Comparison of ENCODE assay signal across 11 cellular contexts in genomic region chr11:113184498-113184897, GRCh38.
DNase-seq lines count a peak whose midpoint lies in the region; ATAC-seq and TF ChIP-seq lines count a peak whose summit lies in the region.
"Had no signal": no experiment of that assay in that cellular context is flagged by ENCODE, and none has a peak within 500 bp of the region (broad histone marks: within the 10 kb centered on the region; RNA-seq: fewer than 3 reads in every experiment).

No MANE protein-coding gene starts in this region.

- H3K36me3 ChIP-seq in skeletal muscle satellite cell (ENCODE audit: insufficient read depth, low read length), result no peaks in the 10 kb centered on the region

- H3K4me1 ChIP-seq in skeletal muscle satellite cell (ENCODE audit: control insufficient read depth, insufficient read depth, low read length), result peaks cover 20% of the 10 kb centered on the region

- POLR2A ChIA-PET in RWPE1 (lab: Yijun Ruan, JAX; ENCODE audit: low non-redundant PET), result no interaction called here

- DNase-seq in HPDE6-E6E7 (ENCODE audit: extremely low spot score) (peak; percentile 62), RWPE1 (ENCODE audit: low spot score) (peak; percentile 79), fibroblast of peridontal ligament (ENCODE audit: extremely low read depth) (peak; percentile 95), G401 (ENCODE audit: low spot score) (no peak)
- no peak for DNase-seq in activated CD4-positive, alpha-beta T cell treated with anti-CD3 and anti-CD28 coated beads, Interleukin-2, amount 50 U/mL, for 4 hours
- DNase-seq: activated T-cell treated with anti-CD3 and anti-CD28 coated beads, Interleukin-2, amount 50 U/mL, for 24 hours; H9; NCI-H1105 treated with DMSO at 0.1 percent for 48 hours; stimulated activated naive CD4-positive, alpha-beta T cell treated with Interleukin-2 at 50 U/mL for 16 hours had no signal

- H3K36me3 Mint-ChIP-seq in activated T-helper 17 cell treated with anti-CD3 and anti-CD28 coated beads, Interleukin-2, amount 50 U/mL, for 72 hours (ENCODE audit: low read depth), result no peaks in the 10 kb centered on the region

- in situ Hi-C loops in G401 (cut with HindIII; ENCODE audit: low sequenced_read_pairs), result no loop called here

- H3K27ac ChIP-seq in RWPE1, result no peak overlapping the region

- no peak overlapping the region for H3K4me2 ChIP-seq in skeletal muscle satellite cell (ENCODE audit: low read length)

- H3K4me1 Mint-ChIP-seq in activated T-helper 17 cell treated with anti-CD3 and anti-CD28 coated beads, Interleukin-2, amount 50 U/mL, for 72 hours, result no peaks in the 10 kb centered on the region

- no peak overlapping the region for H3K4me3 Mint-ChIP-seq in activated T-helper 17 cell treated with anti-CD3 and anti-CD28 coated beads, Interleukin-2, amount 50 U/mL, for 72 hours
- H3K4me3 Mint-ChIP-seq: activated T-cell treated with anti-CD3 and anti-CD28 coated beads, Interleukin-2, amount 50 U/mL, for 24 hours; H9 had no signal

- no peak for TF ChIP-seq CTCF in RWPE1 (conservative IDR thresholded peaks at IDR 0.05; ENCODE audit: low read depth)

- H3K27me3 ChIP-seq in skeletal muscle satellite cell (ENCODE audit: control insufficient read depth, insufficient read depth, low read length), result no peaks in the 10 kb centered on the region

- peak overlapping the region; percentile 34 for H3K9ac ChIP-seq in skeletal muscle satellite cell (ENCODE audit: low read depth, low read length)

- no peaks in the 10 kb centered on the region for H3K9me3 Mint-ChIP-seq in activated T-helper 17 cell treated with anti-CD3 and anti-CD28 coated beads, Interleukin-2, amount 50 U/mL, for 72 hours
- H3K9me3 Mint-ChIP-seq: activated T-cell treated with anti-CD3 and anti-CD28 coated beads, Interleukin-2, amount 50 U/mL, for 24 hours; H9 had no signal

- no peak for ATAC-seq in activated T-helper 17 cell treated with anti-CD3 and anti-CD28 coated beads, Interleukin-2, amount 50 U/mL, for 72 hours (replicated peaks)

- CTCF ChIA-PET in RWPE1 (lab: Yijun Ruan, JAX), result interaction anchor here (0.5 to 0.7 kb wide), 2 partner anchors 40 to 622 kb away, joined by 3 read pairs; no protein-coding TSS in a partner anchor

- H3K27me3 Mint-ChIP-seq in activated T-helper 17 cell treated with anti-CD3 and anti-CD28 coated beads, Interleukin-2, amount 50 U/mL, for 72 hours, result peaks cover 7% of the 10 kb centered on the region

- H3K9me3 ChIP-seq in skeletal muscle satellite cell (replicated peaks; ENCODE audit: low read length), result no peaks in the 10 kb centered on the region

- no peak overlapping the region for H3K27ac Mint-ChIP-seq in activated T-helper 17 cell treated with anti-CD3 and anti-CD28 coated beads, Interleukin-2, amount 50 U/mL, for 72 hours
- H3K27ac Mint-ChIP-seq: activated T-cell treated with anti-CD3 and anti-CD28 coated beads, Interleukin-2, amount 50 U/mL, for 24 hours; H9 had no signal

- H3K4me3 ChIP-seq in skeletal muscle satellite cell (ENCODE audit: low read length), result no peak overlapping the region

Comparison
In these comparisons a context has a peak if more than half of its experiments do, and no peak if none do; other contexts are left out.
1. DNase-seq: peak in HPDE6-E6E7 (single experiment), RWPE1 (single experiment) and fibroblast of peridontal ligament (single experiment); none in G401 (single experiment) and activated CD4-positive, alpha-beta T cell treated with anti-CD3 and anti-CD28 coated beads, Interleukin-2, amount 50 U/mL, for 4 hours (0 of 2).